Comparison of ENCODE assay signal across 8 cellular contexts in genomic region chr18:56639094-56639361, GRCh38. TPM values are rescaled to one million over a fixed set of nuclear protein-coding genes. Genes with fewer than 3 reads are reported as not detected.
DNase-seq lines count a peak whose midpoint lies in the region; ATAC-seq and TF ChIP-seq lines count a peak whose summit lies in the region.

No MANE protein-coding gene starts in this region.

- DNase-seq in AG10803 (ENCODE audit: low read depth) = no peak
- peak; percentile 8 for DNase-seq in H7
- DNase-seq in SK-N-MC (ENCODE audit: low read depth, low spot score) = no peak
- no peak for DNase-seq in stimulated activated effector memory CD8-positive, alpha-beta T cell treated with anti-CD3 and anti-CD28 coated beads, Interleukin-12 subunit alpha, Interleukin-12 subunit beta, amount 100 ng/mL, for 72 hours (ENCODE audit: low spot score in 2 of 2)
- no peak for DNase-seq in NCI-H1436 treated with DMSO at 0.1 percent for 48 hours (lab: John Stamatoyannopoulos, UW)

- no peak for ATAC-seq in gastroesophageal sphincter
- ATAC-seq in stimulated activated effector memory CD8-positive, alpha-beta T cell treated with anti-CD3 and anti-CD28 coated beads, Interleukin-12 subunit alpha, Interleukin-12 subunit beta, amount 100 ng/mL, for 72 hours = no peak
- no peak for ATAC-seq in GM18520 (IDR thresholded peaks at IDR 0.05; ENCODE audit: unreplicated experiment)
- ATAC-seq in GM19463 (IDR thresholded peaks at IDR 0.05; ENCODE audit: unreplicated experiment) = no peak

- peaks cover 26% of the 10 kb centered on the region for H3K4me1 Mint-ChIP-seq in stimulated activated effector memory CD8-positive, alpha-beta T cell treated with anti-CD3 and anti-CD28 coated beads, Interleukin-12 subunit alpha, Interleukin-12 subunit beta, amount 100 ng/mL, for 72 hours

- H3K4me3 ChIP-seq in AG10803 (ENCODE audit: low read length) (peak overlapping the region; percentile 66), H7 (ENCODE audit: insufficient read depth, low read depth, low read length) (peak overlapping the region; percentile 95), SK-N-MC (peak overlapping the region; percentile 93), gastroesophageal sphincter (peak overlapping the region; percentile 45 to 79)

- H3K36me3 ChIP-seq in H7 (replicated peaks; ENCODE audit: control insufficient read depth, insufficient read depth, low read length) (no peaks in the 10 kb centered on the region), SK-N-MC (ENCODE audit: insufficient read depth, low read length) (peaks cover 15% of the 10 kb centered on the region), gastroesophageal sphincter (no peaks in the 10 kb centered on the region)

- H3K27ac ChIP-seq in SK-N-MC (peak overlapping the region; percentile 75), gastroesophageal sphincter (peak overlapping the region; percentile 80 to 97 (median 96))

- H3K36me3 Mint-ChIP-seq in stimulated activated effector memory CD8-positive, alpha-beta T cell treated with anti-CD3 and anti-CD28 coated beads, Interleukin-12 subunit alpha, Interleukin-12 subunit beta, amount 100 ng/mL, for 72 hours = peaks cover 38% of the 10 kb centered on the region

- peak overlapping the region; percentile 99 for H3K27ac Mint-ChIP-seq in stimulated activated effector memory CD8-positive, alpha-beta T cell treated with anti-CD3 and anti-CD28 coated beads, Interleukin-12 subunit alpha, Interleukin-12 subunit beta, amount 100 ng/mL, for 72 hours

- TF ChIP-seq CTCF in AG10803 (conservative IDR thresholded peaks at IDR 0.05; ENCODE audit: low read length) (no peak), gastroesophageal sphincter (IDR thresholded peaks at IDR 0.05) (no peak)

- peak overlapping the region; percentile 100 for H3K4me3 Mint-ChIP-seq in stimulated activated effector memory CD8-positive, alpha-beta T cell treated with anti-CD3 and anti-CD28 coated beads, Interleukin-12 subunit alpha, Interleukin-12 subunit beta, amount 100 ng/mL, for 72 hours

- WGBS in gastroesophageal sphincter (ENCODE audit: low coverage in 1 of 2), 2 donors = 37 to 49% methylated on average over 6 to 7 of the region's 7 CpGs

- H3K9me3 Mint-ChIP-seq in stimulated activated effector memory CD8-positive, alpha-beta T cell treated with anti-CD3 and anti-CD28 coated beads, Interleukin-12 subunit alpha, Interleukin-12 subunit beta, amount 100 ng/mL, for 72 hours = no peaks in the 10 kb centered on the region

- TF ChIP-seq EP300 in gastroesophageal sphincter (IDR thresholded peaks at IDR 0.05) = no peak

- no peaks in the 10 kb centered on the region for H3K9me3 ChIP-seq in SK-N-MC (ENCODE audit: low read depth, low read length)
- H3K9me3 ChIP-seq in gastroesophageal sphincter = no peaks in the 10 kb centered on the region

- H3K9ac ChIP-seq in SK-N-MC (ENCODE audit: insufficient read length) = peak overlapping the region; percentile 74

- H3K4me1 ChIP-seq in gastroesophageal sphincter = peaks cover 2 to 34% (median 2%) of the 10 kb centered on the region in 3 donors

- TF ChIP-seq POLR2A in gastroesophageal sphincter (IDR thresholded peaks at IDR 0.05) = no peak

- H3K27me3 ChIP-seq in H7 (ENCODE audit: control insufficient read depth, insufficient read depth, low read length) (no peaks in the 10 kb centered on the region), gastroesophageal sphincter (no peaks in the 10 kb centered on the region)

RNA-seq across cellular contexts. Expression of gene TXNL1, which starts 0.6 kb away (rescaled TPM):
- total RNA-seq in H7 (2014; rRNA removed; shearing (Covaris generic)) = 48.4 and 63.0 TPM in 2 replicates
- 10 to 100 TPM; 43.6 to 53.0 (median 47.7) TPM for total RNA-seq in gastroesophageal sphincter

RNA-seq across cellular contexts. Expression of gene WDR7, which starts 12.1 kb away (rescaled TPM):
- total RNA-seq in H7 (2014; rRNA removed; shearing (Covaris generic)) = 6.2 and 13.0 TPM in 2 replicates
- 10 to 100 TPM; 19.3 to 51.4 (median 28.8) TPM for total RNA-seq in gastroesophageal sphincter
